In the genomic region with DNA sequence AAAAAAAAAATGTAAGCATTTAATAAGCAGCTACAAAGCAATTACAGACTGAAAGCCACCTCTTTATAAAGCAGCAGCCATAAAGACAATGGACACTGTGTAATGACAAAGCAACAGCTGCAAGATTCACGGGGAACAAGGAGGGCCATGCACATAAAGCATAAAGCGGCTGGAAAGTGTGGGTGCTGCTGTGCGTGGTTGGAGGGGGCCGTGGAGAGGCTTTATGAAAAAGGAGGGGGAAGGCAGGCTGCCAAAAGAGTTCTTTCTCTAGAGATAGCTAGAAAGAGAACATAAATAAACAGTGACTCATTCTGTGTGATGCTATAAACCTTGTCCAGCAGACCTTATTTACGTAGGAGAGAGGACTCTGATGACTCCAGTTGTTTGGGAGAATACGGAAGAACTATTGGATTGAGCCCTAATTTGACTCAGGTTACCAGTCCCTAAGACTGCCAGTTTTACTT, we compare ENCODE assay signal across 9 cellular contexts.
DNase-seq lines count a peak whose midpoint lies in the region; ATAC-seq and TF ChIP-seq lines count a peak whose summit lies in the region.
"Had no signal": no experiment of that assay in that cellular context is flagged by ENCODE, and none has a peak within 500 bp of the region (broad histone marks: within the 10 kb centered on the region; RNA-seq: fewer than 3 reads in every experiment).

No MANE protein-coding gene starts in this region.

- DNase-seq in HPDE6-E6E7 (ENCODE audit: extremely low spot score) (peak; percentile 40), anterior cingulate cortex (lab: John Stamatoyannopoulos, UW) (peak in 41 of 58 donors; percentile 1 to 86 (median 36)), iris pigment epithelial cell (ENCODE audit: low read depth) (peak; percentile 98), smooth muscle cell of the brain vasculature (ENCODE audit: low read depth, low spot score) (peak; percentile 70)
- no peak for DNase-seq in activated naive CD4-positive, alpha-beta T cell treated with Interleukin-2 at 50 U/mL for 16 hours
- no peak for DNase-seq in activated CD8-positive, alpha-beta memory T cell treated with anti-CD3 and anti-CD28 coated beads, Interleukin-2, amount 50 U/mL, for 4 hours
- DNase-seq: immature natural killer cell had no signal

- no peak for ATAC-seq in GM18505 (IDR thresholded peaks at IDR 0.05; ENCODE audit: unreplicated experiment)
- no peak for ATAC-seq in GM19395 (IDR thresholded peaks at IDR 0.05; ENCODE audit: unreplicated experiment)

- no peak for TF ChIP-seq POLR2A in GM18505 (IDR thresholded peaks at IDR 0.05; ENCODE audit: borderline replicate concordance, extremely low read depth, insufficient read depth, insufficient read length)

Comparison
In these comparisons a context has a peak if more than half of its experiments do, and no peak if none do; other contexts are left out.
1. DNase-seq: peak in HPDE6-E6E7 (single experiment), anterior cingulate cortex (41 of 58), iris pigment epithelial cell (single experiment) and smooth muscle cell of the brain vasculature (single experiment); none in activated naive CD4-positive, alpha-beta T cell treated with Interleukin-2 at 50 U/mL for 16 hours (single experiment) and activated CD8-positive, alpha-beta memory T cell treated with anti-CD3 and anti-CD28 coated beads, Interleukin-2, amount 50 U/mL, for 4 hours (single experiment).